In genomic region chr3:197591816-197592215, GRCh38 we compare ENCODE assay signal across 1 cellular context.
TF ChIP-seq lines count a peak whose summit lies in the region.

No MANE protein-coding gene starts in this region.

TF ChIP-seq in liver, 16 proteins besides CTCF, POLR2A, EP300 and RAD21 (continued from another document):
- TF ChIP-seq REST (IDR thresholded peaks at IDR 0.05): no peak
- TF ChIP-seq SP1 (IDR thresholded peaks at IDR 0.05): no peak
- TF ChIP-seq JUND (IDR thresholded peaks at IDR 0.05): no peak
- TF ChIP-seq GABPA (IDR thresholded peaks at IDR 0.05 in 1 of 2, conservative IDR thresholded peaks at IDR 0.05 in 1 of 2): no peak
- no peak for TF ChIP-seq MAX (IDR thresholded peaks at IDR 0.05)
- TF ChIP-seq YY1 (IDR thresholded peaks at IDR 0.05): no peak
- TF ChIP-seq HNF4G (IDR thresholded peaks at IDR 0.05): no peak
- no peak for TF ChIP-seq FOXA2 (IDR thresholded peaks at IDR 0.05)
- TF ChIP-seq EGR1 (IDR thresholded peaks at IDR 0.05; ENCODE audit: low read depth in 2 of 2): no peak
